ENCODE assay signal across 9 cellular contexts in the genomic region with DNA sequence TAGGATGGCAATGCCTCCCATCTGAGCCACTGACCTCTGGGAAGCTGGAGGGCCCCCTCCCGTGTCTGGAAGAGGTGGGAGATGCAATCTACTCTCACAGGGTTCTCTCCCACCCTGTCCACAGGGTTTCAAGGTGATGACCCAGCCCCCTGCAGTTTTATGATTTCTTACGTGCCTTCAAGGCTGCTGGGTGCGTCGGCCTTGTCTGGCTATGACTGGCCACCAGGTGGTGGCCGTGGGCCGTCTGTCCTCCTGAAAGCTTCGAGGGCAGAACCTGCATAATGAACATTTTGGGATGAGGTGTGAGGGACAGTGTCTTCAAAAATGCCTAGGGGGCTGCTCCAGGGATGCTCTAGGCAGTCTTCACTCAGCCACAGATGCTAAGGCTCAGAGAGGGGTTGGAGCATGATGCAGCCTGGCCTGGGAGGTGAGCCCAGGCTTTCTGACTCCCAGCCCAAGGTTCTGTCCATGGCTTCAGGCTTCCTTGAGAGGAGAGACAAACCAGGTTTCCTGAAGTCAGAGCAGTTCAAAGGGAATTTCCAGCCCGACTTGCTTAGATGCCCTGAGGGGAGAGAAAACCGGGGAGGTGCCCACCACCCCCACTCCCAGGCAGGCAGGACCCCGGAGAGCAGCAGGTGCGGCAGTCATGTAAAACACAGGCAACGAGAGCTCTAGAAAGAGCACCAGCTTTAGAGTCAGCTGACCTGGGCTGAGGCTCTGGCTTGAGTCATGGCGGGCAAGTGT. TPM values are rescaled to one million over a fixed set of nuclear protein-coding genes. Genes with fewer than 3 reads are reported as not detected.
DNase-seq lines count a peak whose midpoint lies in the region; ATAC-seq and TF ChIP-seq lines count a peak whose summit lies in the region.
"Had no signal": no experiment of that assay in that cellular context is flagged by ENCODE, and none has a peak within 500 bp of the region (broad histone marks: within the 10 kb centered on the region; RNA-seq: fewer than 3 reads in every experiment).

No MANE protein-coding gene starts in this region.

- no peak for TF ChIP-seq POLR2A in upper lobe of left lung (IDR thresholded peaks at IDR 0.05)

- DNase-seq in cardiac muscle cell (ENCODE audit: low read depth in 1 of 2, low spot score in 1 of 2): peak; percentile 64 to 71
- DNase-seq in Right ventricle myocardium inferior (ENCODE audit: missing footprints): no peak
- DNase-seq in M059J (ENCODE audit: low read depth): peak; percentile 40
- peak; percentile 51 for DNase-seq in astrocyte of the spinal cord (ENCODE audit: low read depth, low spot score)
- no peak for DNase-seq in kidney epithelial cell (ENCODE audit: low read depth)
- DNase-seq in upper lobe of left lung: peak in 1 of 2 donors; percentile 23
- no peak for DNase-seq in activated T-cell treated with anti-CD3 and anti-CD28 coated beads, Interleukin-2, amount 50 U/mL, for 1 hour

- no peaks in the 10 kb centered on the region for H3K4me1 ChIP-seq in cardiac muscle cell (ENCODE audit: low read depth)
- H3K4me1 ChIP-seq in upper lobe of left lung: peaks cover 0 to 3% (median 0%) of the 10 kb centered on the region in 4 donors

- intact Hi-C loops in Right ventricle myocardium inferior (cut with DNase I): loop anchor here (2.0 kb wide), 1 partner anchor 177 kb away; no protein-coding TSS in a partner anchor

- H3K36me3 ChIP-seq in cardiac muscle cell: no peaks in the 10 kb centered on the region
- no peaks in the 10 kb centered on the region for H3K36me3 ChIP-seq in kidney epithelial cell (ENCODE audit: control insufficient read depth, insufficient read depth, low read length)
- H3K36me3 ChIP-seq in upper lobe of left lung: peaks cover 0 to 17% (median 1%) of the 10 kb centered on the region in 4 donors

- no peak for TF ChIP-seq EP300 in upper lobe of left lung (IDR thresholded peaks at IDR 0.05)

- H3K4me3 ChIP-seq in cardiac muscle cell (no peak overlapping the region), astrocyte of the spinal cord (ENCODE audit: low read depth, low read length) (no peak overlapping the region), kidney epithelial cell (ENCODE audit: low read depth, low read length) (no peak overlapping the region), upper lobe of left lung (no peak overlapping the region)

- no peak for ATAC-seq in Right ventricle myocardium inferior
- ATAC-seq in upper lobe of left lung (ENCODE audit: low FRiP score in 2 of 2): peak in 1 of 2 donors; percentile 34
- no peak for ATAC-seq in GM21576 (IDR thresholded peaks at IDR 0.05; ENCODE audit: unreplicated experiment)

- H3K27me3 ChIP-seq in cardiac muscle cell: peaks cover 3% of the 10 kb centered on the region
- no peaks in the 10 kb centered on the region for H3K27me3 ChIP-seq in kidney epithelial cell (ENCODE audit: control insufficient read depth, insufficient read depth, low read length)
- H3K27me3 ChIP-seq in upper lobe of left lung: no peaks in the 10 kb centered on the region

- H3K9me3 ChIP-seq in cardiac muscle cell (ENCODE audit: low read depth): no peaks in the 10 kb centered on the region
- no peaks in the 10 kb centered on the region for H3K9me3 ChIP-seq in upper lobe of left lung

- in situ Hi-C loops in astrocyte of the spinal cord (cut with HindIII; ENCODE audit: low sequenced_read_pairs): no loop called here

- peak; percentile 87 for TF ChIP-seq CTCF in cardiac muscle cell (IDR thresholded peaks at IDR 0.05; ENCODE audit: low read depth, low read length)
- TF ChIP-seq CTCF in astrocyte of the spinal cord (IDR thresholded peaks at IDR 0.05; ENCODE audit: low read depth, low read length): peak; percentile 88
- TF ChIP-seq CTCF in kidney epithelial cell (IDR thresholded peaks at IDR 0.05; ENCODE audit: insufficient read depth, low read length, poor library complexity, severe bottlenecking): peak; percentile 87
- peak; percentile 17 to 52 (median 46) for TF ChIP-seq CTCF in upper lobe of left lung (IDR thresholded peaks at IDR 0.05)

- 53 to 59% methylated on average over 8 to 13 of the region's 13 CpGs for WGBS in upper lobe of left lung, 2 donors

- no peak overlapping the region for H3K27ac ChIP-seq in cardiac muscle cell
- H3K27ac ChIP-seq in upper lobe of left lung: no peak overlapping the region
- H3K27ac ChIP-seq: epithelial cell of prostate had no signal

RNA-seq across cellular contexts. Expression of a gene that starts 18.7 kb away (rescaled TPM):
- total RNA-seq in cardiac muscle cell (0.69 and 1.3 TPM in 2 replicates), Right ventricle myocardium inferior (1.8 TPM), kidney epithelial cell (22.3 and 36.0 TPM in 2 replicates), upper lobe of left lung (100 to 1,000 TPM in 1 of 6 donors, 10 to 100 TPM in 5; 41.3 to 119 (median 67.0) TPM)
- not detected in 2 replicates for polyA plus RNA-seq in cardiac muscle cell
- total RNA-seq in M059J (2014; rRNA removed; shearing (Covaris generic)): 30.5 and 37.6 TPM in 2 replicates

RNA-seq across cellular contexts. Expression of a gene that starts 36.4 kb away (rescaled TPM):
- 34.0 and 53.6 TPM in 2 replicates for total RNA-seq in cardiac muscle cell
- polyA plus RNA-seq in cardiac muscle cell: 19.7 and 20.9 TPM in 2 replicates
- 12.0 TPM for total RNA-seq in Right ventricle myocardium inferior
- total RNA-seq in M059J (2014; rRNA removed; shearing (Covaris generic)): 11.5 and 15.7 TPM in 2 replicates
- total RNA-seq in kidney epithelial cell: 78.2 and 78.7 TPM in 2 replicates
- total RNA-seq in upper lobe of left lung: 10 to 100 TPM in 5 of 6 donors, 1 to 10 TPM in 1; 7.5 to 37.6 (median 18.4) TPM

Comparison
In these comparisons a context has a peak if more than half of its experiments do, and no peak if none do; other contexts are left out.
1. DNase-seq: peak in cardiac muscle cell (2 of 2), M059J (single experiment) and astrocyte of the spinal cord (single experiment); none in Right ventricle myocardium inferior (single experiment), kidney epithelial cell (single experiment) and activated T-cell treated with anti-CD3 and anti-CD28 coated beads, Interleukin-2, amount 50 U/mL, for 1 hour (single experiment).
2. Peak in every context shown above with its lines, with median percentiles within 50 percentile points of each other: CTCF ChIP-seq.